ENCODE assay signal across 21 cellular contexts in genomic region chr4:87851332-87851731, GRCh38. TPM values are rescaled to one million over a fixed set of nuclear protein-coding genes. Genes with fewer than 3 reads are reported as not detected.
DNase-seq lines count a peak whose midpoint lies in the region; ATAC-seq and TF ChIP-seq lines count a peak whose summit lies in the region.
"Had no signal": no experiment of that assay in that cellular context is flagged by ENCODE, and none has a peak within 500 bp of the region (broad histone marks: within the 10 kb centered on the region; RNA-seq: fewer than 3 reads in every experiment).

No MANE protein-coding gene starts in this region.

- no peaks in the 10 kb centered on the region for H3K36me3 ChIP-seq in Loucy (ENCODE audit: insufficient read depth, low read length)
- no peaks in the 10 kb centered on the region for H3K36me3 ChIP-seq in OCI-LY3 (replicated peaks; ENCODE audit: low read depth, low read length)
- no peaks in the 10 kb centered on the region for H3K36me3 ChIP-seq in left lung
- no peaks in the 10 kb centered on the region for H3K36me3 ChIP-seq in BE2C
- H3K36me3 ChIP-seq: tibial artery had no signal

- H3K27me3 ChIP-seq in Loucy (ENCODE audit: insufficient read depth, low read length, poor library complexity, severe bottlenecking), result no peaks in the 10 kb centered on the region
- peaks cover 19% of the 10 kb centered on the region for H3K27me3 ChIP-seq in OCI-LY3 (ENCODE audit: low read depth, low read length)
- H3K27me3 ChIP-seq in left lung, result no peaks in the 10 kb centered on the region
- peaks cover 12% of the 10 kb centered on the region for H3K27me3 ChIP-seq in BE2C
- H3K27me3 ChIP-seq: tibial artery had no signal

- no peaks in the 10 kb centered on the region for H4K20me1 ChIP-seq in Loucy (ENCODE audit: insufficient read depth, low read length, poor library complexity, severe bottlenecking)
- H4K20me1 ChIP-seq in OCI-LY3 (ENCODE audit: insufficient read depth, low read length), result no peaks in the 10 kb centered on the region

- no peaks in the 10 kb centered on the region; the same call in 1 of the 2 replicates for H3F3A ChIP-seq in Loucy (ENCODE audit: low read depth)

- ATAC-seq in left lung, result peak; percentile 57
- no peak for ATAC-seq in HG03139 (IDR thresholded peaks at IDR 0.05; ENCODE audit: unreplicated experiment)
- ATAC-seq: K562; stimulated activated naive CD8-positive, alpha-beta T cell treated with anti-CD3 and anti-CD28 coated beads, Interleukin-15, Interleukin-2, amounts not matched to agents 100 U/mL and 50 U/mL, for 24 hours had no signal

- 0 out of 2 replicates have a peak overlapping the region, but pooled peaks have one; percentile 32 for H2AFZ ChIP-seq in Loucy (ENCODE audit: low read length)
- H2AFZ ChIP-seq in OCI-LY3 (ENCODE audit: low read depth, low read length), result peak overlapping the region; percentile 73
- H2AFZ ChIP-seq: PC-9 had no signal

- H3K9me3 ChIP-seq in Loucy (ENCODE audit: insufficient read depth, low read depth, low read length) (no peaks in the 10 kb centered on the region), OCI-LY3 (ENCODE audit: insufficient read depth, low read length) (no peaks in the 10 kb centered on the region), left lung (no peaks in the 10 kb centered on the region), BE2C (no peaks in the 10 kb centered on the region)
- H3K9me3 ChIP-seq: tibial artery had no signal

- DNase-seq in left lung (no peak), posterior vena cava (ENCODE audit: low spot score) (peak; percentile 79), BE2C (no peak), NCI-H2081 (lab: John Stamatoyannopoulos, UW) (no peak), foreskin fibroblast (no peak)
- DNase-seq: activated CD4-positive, alpha-beta T cell treated with anti-CD3 and anti-CD28 coated beads, Interleukin-2, amount 10 ng/mL, durations not matched to agents 24 days and 14 days; COR-L47; foreskin melanocyte; HFFc6; NCI-H1105 treated with DMSO at 0.1 percent for 48 hours; NCI-H524; occipital lobe; PC-9; stimulated activated naive CD8-positive, alpha-beta T cell treated with anti-CD3 and anti-CD28 coated beads, Interleukin-15, Interleukin-2, amounts not matched to agents 100 U/mL and 50 U/mL, for 24 hours had no signal

- no peaks in the 10 kb centered on the region for H3K9me2 ChIP-seq in Loucy (replicated peaks; ENCODE audit: low read depth, low read length)

- TF ChIP-seq CTCF in Loucy (conservative IDR thresholded peaks at IDR 0.05; ENCODE audit: low read length) (no peak), OCI-LY3 (IDR thresholded peaks at IDR 0.05; ENCODE audit: low read depth, low read length) (no peak), left lung (IDR thresholded peaks at IDR 0.05) (no peak), BE2C (IDR thresholded peaks at IDR 0.05; ENCODE audit: low read depth, low read length) (no peak), foreskin fibroblast (IDR thresholded peaks at IDR 0.05; ENCODE audit: low read depth, low read length) (no peak)

- H3K4me3 ChIP-seq in Loucy (ENCODE audit: low read length, poor library complexity, severe bottlenecking) (no peak overlapping the region), OCI-LY3 (ENCODE audit: low read length) (0 out of 2 replicates have a peak overlapping the region, but pooled peaks have one; percentile 18), left lung (no peak overlapping the region), BE2C (ENCODE audit: low read depth, low read length) (no peak overlapping the region), foreskin fibroblast (ENCODE audit: low read depth in 1 of 2, low read length in 2 of 2) (no peak overlapping the region)
- H3K4me3 ChIP-seq: K562, PC-9, SK-N-MC, tibial artery had no signal

- intact Hi-C loops in left lung (cut with DNase I), result loop anchor here in 1 of 2 donors (10.0 kb wide), 1 partner anchor 353 kb away; no protein-coding TSS in a partner anchor
- intact Hi-C loops in posterior vena cava (cut with DNase I), result loop anchor here (5.0 kb wide), 2 partner anchors 121 to 361 kb away; no protein-coding TSS in a partner anchor

- H3K4me1 ChIP-seq in Loucy (ENCODE audit: insufficient read depth, low read length, poor library complexity, severe bottlenecking), result peaks cover 14% of the 10 kb centered on the region
- H3K4me1 ChIP-seq in OCI-LY3 (ENCODE audit: low read length), result peaks cover 22% of the 10 kb centered on the region
- peaks cover 0 to 51% of the 10 kb centered on the region in 2 donors for H3K4me1 ChIP-seq in left lung
- no peaks in the 10 kb centered on the region for H3K4me1 ChIP-seq in BE2C
- H3K4me1 ChIP-seq: tibial artery had no signal

- no peaks in the 10 kb centered on the region for H3K79me2 ChIP-seq in Loucy (ENCODE audit: insufficient read depth, low read length)
- H3K79me2 ChIP-seq in OCI-LY3 (ENCODE audit: low read length), result no peaks in the 10 kb centered on the region

- H3K4me2 ChIP-seq in Loucy (ENCODE audit: low read depth, low read length, poor library complexity, severe bottlenecking), result no peak overlapping the region
- H3K4me2 ChIP-seq in OCI-LY3 (ENCODE audit: low read length), result peak overlapping the region; percentile 35; the same call in 1 of the 2 replicates
- H3K4me2 ChIP-seq: PC-9 had no signal

- peak overlapping the region; percentile 74 for H3K27ac ChIP-seq in OCI-LY3 (ENCODE audit: low read length)
- H3K27ac ChIP-seq in left lung, result peak overlapping the region; percentile 46 to 87
- H3K27ac ChIP-seq: PC-9, SK-N-MC, tibial artery had no signal

- H3K9ac ChIP-seq in Loucy (ENCODE audit: low read depth, low read length, poor library complexity, severe bottlenecking) (no peak overlapping the region), OCI-LY3 (ENCODE audit: low read length) (no peak overlapping the region)

RNA-seq across cellular contexts. Expression of gene MEPE, which starts 18.6 kb away (rescaled TPM):
- total RNA-seq in left lung, result not detected
- not detected for total RNA-seq in posterior vena cava
- polyA plus RNA-seq in BE2C (2012; ENCODE audit: insufficient read depth, insufficient read length, low read depth), result not detected
- total RNA-seq: activated CD4-positive, alpha-beta T cell treated with anti-CD3 and anti-CD28 coated beads, Interleukin-2, amount 10 ng/mL, durations not matched to agents 24 days and 14 days; HFFc6; K562; PC-9 had no signal
- polyA plus RNA-seq: adipose tissue, K562 had no signal

RNA-seq across cellular contexts. Expression of gene IBSP, which starts 52.0 kb away (rescaled TPM):
- under 1 TPM in 1 of 2 donors, not detected in 1; 0.24 TPM for total RNA-seq in left lung
- not detected for total RNA-seq in posterior vena cava
- polyA plus RNA-seq in BE2C (2012; ENCODE audit: insufficient read depth, insufficient read length, low read depth), result not detected
- total RNA-seq: activated CD4-positive, alpha-beta T cell treated with anti-CD3 and anti-CD28 coated beads, Interleukin-2, amount 10 ng/mL, durations not matched to agents 24 days and 14 days; HFFc6; K562; occipital lobe; PC-9 had no signal
- polyA plus RNA-seq: K562 had no signal
